In genomic region chr22:22284962-22285756, GRCh38 we compare ENCODE assay signal across 6 cellular contexts. TPM values are rescaled to one million over a fixed set of nuclear protein-coding genes. Genes with fewer than 3 reads are reported as not detected.
"Had no signal": no experiment of that assay in that cellular context is flagged by ENCODE, and none has a peak within 500 bp of the region (broad histone marks: within the 10 kb centered on the region; RNA-seq: fewer than 3 reads in every experiment).

No MANE protein-coding gene starts in this region.

RNA-seq across cellular contexts. Expression of gene VPREB1, which starts 40.6 kb away (rescaled TPM):
- total RNA-seq: GM23338, H1, H9, HFFc6, HT1080, IMR-90 had no signal
- polyA plus RNA-seq: GM23338, H1, IMR-90 had no signal
